8 cellular contexts compared by ENCODE assay signal in the genomic region with DNA sequence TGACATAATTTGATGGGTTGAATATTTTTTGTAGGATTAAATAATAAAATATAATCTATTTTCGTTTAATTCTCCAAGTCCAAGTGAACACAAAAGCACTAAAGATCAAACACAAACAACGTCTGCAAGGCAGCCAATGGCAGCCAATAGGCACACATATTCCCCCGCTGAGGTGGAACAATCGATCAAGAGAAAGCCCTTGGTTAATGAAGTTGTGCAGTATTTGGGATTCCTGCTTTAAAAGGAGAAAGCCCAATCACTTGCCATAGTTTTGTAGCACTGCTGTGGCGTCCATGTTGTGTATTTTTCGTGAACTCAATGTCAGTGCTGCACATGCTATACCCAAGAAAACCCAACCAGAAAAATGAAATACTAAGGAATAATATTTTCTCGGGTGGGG. TPM values are rescaled to one million over a fixed set of nuclear protein-coding genes. Genes with fewer than 3 reads are reported as not detected.
DNase-seq lines count a peak whose midpoint lies in the region; ATAC-seq and TF ChIP-seq lines count a peak whose summit lies in the region.

No MANE protein-coding gene starts in this region.

- H3K27me3 ChIP-seq in stomach (no peaks in the 10 kb centered on the region), MG63 (no peaks in the 10 kb centered on the region)

- H3K9me3 ChIP-seq in OCI-LY7 (ENCODE audit: low read length) (no peaks in the 10 kb centered on the region), stomach (no peaks in the 10 kb centered on the region), MG63 (no peaks in the 10 kb centered on the region)

- peaks cover 14% of the 10 kb centered on the region; the same call in 1 of the 2 replicates for H3K79me2 ChIP-seq in OCI-LY7 (ENCODE audit: insufficient read depth, low read depth, low read length)

- no peaks in the 10 kb centered on the region for H3K9me3 Mint-ChIP-seq in activated CD8-positive, alpha-beta memory T cell treated with anti-CD3 and anti-CD28 coated beads, Interleukin-2, amount 10 ng/mL, durations not matched to agents 7 days and 5 days (ENCODE audit: low read depth)

- CTCF ChIA-PET in activated CD8-positive, alpha-beta memory T cell treated with anti-CD3 and anti-CD28 coated beads, Interleukin-2, amount 10 ng/mL, durations not matched to agents 7 days and 5 days (lab: Charles Lee) = interaction anchor here (1.5 to 3.7 kb wide), 5 partner anchors 11 to 113 kb away, joined by 4 to 29 read pairs (median 12); no protein-coding TSS in a partner anchor
- CTCF ChIA-PET in OCI-LY7 (lab: Charles Lee; ENCODE audit: unreplicated experiment) = no interaction called here

- peak overlapping the region; percentile 82 for H3K4me2 ChIP-seq in OCI-LY7 (ENCODE audit: low read length)

- H3K27me3 Mint-ChIP-seq in activated CD8-positive, alpha-beta memory T cell treated with anti-CD3 and anti-CD28 coated beads, Interleukin-2, amount 10 ng/mL, durations not matched to agents 7 days and 5 days = no peaks in the 10 kb centered on the region

- TF ChIP-seq CTCF in OCI-LY7 (conservative IDR thresholded peaks at IDR 0.05; ENCODE audit: low read length) (no peak), fibroblast of pulmonary artery (IDR thresholded peaks at IDR 0.05; ENCODE audit: low read length, missing control alignments) (no peak), stomach (IDR thresholded peaks at IDR 0.05) (no peak)

- no peaks in the 10 kb centered on the region for H3K9me2 ChIP-seq in OCI-LY7 (ENCODE audit: insufficient read depth, low read length)

- peak overlapping the region; percentile 43 for H3K27ac Mint-ChIP-seq in activated CD8-positive, alpha-beta memory T cell treated with anti-CD3 and anti-CD28 coated beads, Interleukin-2, amount 10 ng/mL, durations not matched to agents 7 days and 5 days

- H3K36me3 ChIP-seq in OCI-LY7 (ENCODE audit: insufficient read depth, low read length) (peaks cover 6% of the 10 kb centered on the region), stomach (peaks cover 0 to 4% (median 1%) of the 10 kb centered on the region in 4 donors), MG63 (no peaks in the 10 kb centered on the region)

- peaks cover 25% of the 10 kb centered on the region for H3K36me3 Mint-ChIP-seq in activated CD8-positive, alpha-beta memory T cell treated with anti-CD3 and anti-CD28 coated beads, Interleukin-2, amount 10 ng/mL, durations not matched to agents 7 days and 5 days

- peak overlapping the region; percentile 91 for H3K4me3 Mint-ChIP-seq in activated CD8-positive, alpha-beta memory T cell treated with anti-CD3 and anti-CD28 coated beads, Interleukin-2, amount 10 ng/mL, durations not matched to agents 7 days and 5 days

- no peak overlapping the region for H3K27ac ChIP-seq in OCI-LY7 (ENCODE audit: low read depth, low read length, poor library complexity, severe bottlenecking)
- H3K27ac ChIP-seq in stomach = peak overlapping the region in 4 of 5 donors; percentile 90 to 99 (median 96)

- TF ChIP-seq EP300 in stomach (IDR thresholded peaks at IDR 0.05) = no peak

- WGBS in stomach, 5 donors = 34 to 55% (median 54%) methylated on average over 7 of the region's 7 CpGs

- no peak overlapping the region for H2AFZ ChIP-seq in OCI-LY7 (ENCODE audit: low read length)

- no peaks in the 10 kb centered on the region for H4K20me1 ChIP-seq in OCI-LY7 (ENCODE audit: insufficient read depth, low read length)

- TSS peak; percentile 75 for BruUV-seq in OCI-LY7 (replicated peaks; lab: Mats Ljungman, UMichigan)

- intact Hi-C loops in OCI-LY7 (cut with micrococcal nuclease; ENCODE audit: unreplicated experiment) = no loop called here
- intact Hi-C loops in stomach (cut with DNase I; ENCODE audit: low total_unique reads) = loop anchor here (10.0 kb wide), 1 partner anchor 69 kb away; a partner anchor contains a TSS

- POLR2A ChIA-PET in OCI-LY7 (lab: Charles Lee) = interaction anchor here (0.6 to 5.3 kb wide), 7 partner anchors 9 to 199 kb away, joined by 3 to 28 read pairs (median 5); a partner anchor contains a TSS

- H3K4me1 Mint-ChIP-seq in activated CD8-positive, alpha-beta memory T cell treated with anti-CD3 and anti-CD28 coated beads, Interleukin-2, amount 10 ng/mL, durations not matched to agents 7 days and 5 days = peaks cover 51% of the 10 kb centered on the region

- no peak for ATAC-seq in activated CD8-positive, alpha-beta memory T cell treated with anti-CD3 and anti-CD28 coated beads, Interleukin-2, amount 10 ng/mL, durations not matched to agents 7 days and 5 days
- no peak for ATAC-seq in GM18867 (IDR thresholded peaks at IDR 0.05; ENCODE audit: unreplicated experiment)

- H3K4me1 ChIP-seq in OCI-LY7 (ENCODE audit: insufficient read depth, low read length, poor library complexity, severe bottlenecking) (peaks cover 28% of the 10 kb centered on the region), stomach (peaks cover 9 to 68% (median 32%) of the 10 kb centered on the region in 4 donors)

- H3K4me3 ChIP-seq in OCI-LY7 (ENCODE audit: low read depth, low read length, poor library complexity, severe bottlenecking) = peak overlapping the region; percentile 70
- H3K4me3 ChIP-seq in fibroblast of pulmonary artery (replicated peaks; ENCODE audit: low read depth, low read length) = peak overlapping the region; percentile 82
- H3K4me3 ChIP-seq in stomach = peak overlapping the region; percentile 76 to 84 (median 79)
- no peak overlapping the region for H3K4me3 ChIP-seq in MG63

- no peak for TF ChIP-seq POLR2A in stomach (IDR thresholded peaks at IDR 0.05)

- DNase-seq in activated CD8-positive, alpha-beta memory T cell treated with anti-CD3 and anti-CD28 coated beads, Interleukin-2, amount 10 ng/mL, durations not matched to agents 7 days and 5 days = no peak
- DNase-seq in activated CD8-positive, alpha-beta memory T cell treated with anti-CD3 and anti-CD28 coated beads, Interleukin-2, amount 50 U/mL, for 48 hours = no peak
- DNase-seq in OCI-LY7 (ENCODE audit: low spot score) (no peak), fibroblast of pulmonary artery (ENCODE audit: low read depth) (no peak), stomach (no peak), MG63 (no peak)
- DNase-seq in stimulated activated CD4-positive, alpha-beta T cell treated with anti-CD3 and anti-CD28 coated beads, Interleukin-4, amount 100 ng/mL, for 1 hour = no peak

RNA-seq across cellular contexts. Expression of a gene that starts 1.5 kb away (rescaled TPM):
- 10 to 100 TPM; 62.8 to 68.0 TPM for total RNA-seq in activated CD8-positive, alpha-beta memory T cell treated with anti-CD3 and anti-CD28 coated beads, Interleukin-2, amount 10 ng/mL, durations not matched to agents 7 days and 5 days
- total RNA-seq in OCI-LY7 (2014; rRNA removed; shearing (Covaris generic)) = 30.9 and 32.7 TPM in 2 replicates
- 28.4 and 31.1 TPM in 2 replicates for total RNA-seq in OCI-LY7 (2022)
- total RNA-seq in stomach = 100 to 1,000 TPM in 4 of 5 donors, 10 to 100 TPM in 1; 60.7 to 322 (median 158) TPM
- 10 to 100 TPM; 26.6 to 45.9 (median 38.9) TPM for polyA plus RNA-seq in stomach
- total RNA-seq in MG63 (2014; rRNA removed; shearing (Covaris generic); ENCODE audit: low replicate concordance) = 31.8 and 33.8 TPM in 2 replicates
